ENCODE assay signal across 1 cellular context in the genomic region with DNA sequence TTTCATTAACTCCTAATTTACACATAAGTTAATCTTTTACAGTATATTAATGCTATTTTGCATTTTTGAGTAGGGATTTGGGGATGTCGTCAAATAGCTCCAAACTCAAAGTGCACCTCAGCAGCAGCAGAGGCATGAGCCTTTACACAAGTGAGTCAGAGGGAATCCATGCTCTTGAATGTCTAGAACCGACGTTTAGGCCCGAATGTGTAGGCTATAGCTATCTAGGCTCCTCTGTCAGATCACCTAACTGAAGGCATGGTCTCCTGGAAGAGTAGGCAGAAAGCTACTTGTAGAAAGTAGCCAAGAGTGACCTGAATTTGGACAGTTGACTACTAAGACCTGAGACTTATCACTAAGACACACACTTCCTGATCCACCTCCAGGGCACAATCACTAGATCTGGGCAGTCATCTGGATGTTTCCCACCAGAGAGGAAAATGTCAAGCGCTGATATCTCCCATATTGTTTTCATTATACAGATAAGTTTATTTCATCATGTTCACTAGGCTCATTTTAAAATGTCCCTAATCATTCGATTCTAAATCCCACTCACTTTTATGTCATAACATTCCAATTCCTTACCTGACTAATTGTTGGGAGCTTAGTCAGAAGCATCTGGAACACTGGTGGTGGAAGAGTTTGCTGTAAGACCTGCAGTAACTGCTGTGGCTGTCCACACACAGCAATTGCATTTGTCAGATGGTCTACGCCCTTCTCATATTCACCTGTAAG.
TF ChIP-seq lines count a peak whose summit lies in the region.

No MANE protein-coding gene starts in this region.

TF ChIP-seq in HEK293, 187 proteins besides CTCF, POLR2A, EP300 and RAD21:
- TF ChIP-seq, protein P1, sequence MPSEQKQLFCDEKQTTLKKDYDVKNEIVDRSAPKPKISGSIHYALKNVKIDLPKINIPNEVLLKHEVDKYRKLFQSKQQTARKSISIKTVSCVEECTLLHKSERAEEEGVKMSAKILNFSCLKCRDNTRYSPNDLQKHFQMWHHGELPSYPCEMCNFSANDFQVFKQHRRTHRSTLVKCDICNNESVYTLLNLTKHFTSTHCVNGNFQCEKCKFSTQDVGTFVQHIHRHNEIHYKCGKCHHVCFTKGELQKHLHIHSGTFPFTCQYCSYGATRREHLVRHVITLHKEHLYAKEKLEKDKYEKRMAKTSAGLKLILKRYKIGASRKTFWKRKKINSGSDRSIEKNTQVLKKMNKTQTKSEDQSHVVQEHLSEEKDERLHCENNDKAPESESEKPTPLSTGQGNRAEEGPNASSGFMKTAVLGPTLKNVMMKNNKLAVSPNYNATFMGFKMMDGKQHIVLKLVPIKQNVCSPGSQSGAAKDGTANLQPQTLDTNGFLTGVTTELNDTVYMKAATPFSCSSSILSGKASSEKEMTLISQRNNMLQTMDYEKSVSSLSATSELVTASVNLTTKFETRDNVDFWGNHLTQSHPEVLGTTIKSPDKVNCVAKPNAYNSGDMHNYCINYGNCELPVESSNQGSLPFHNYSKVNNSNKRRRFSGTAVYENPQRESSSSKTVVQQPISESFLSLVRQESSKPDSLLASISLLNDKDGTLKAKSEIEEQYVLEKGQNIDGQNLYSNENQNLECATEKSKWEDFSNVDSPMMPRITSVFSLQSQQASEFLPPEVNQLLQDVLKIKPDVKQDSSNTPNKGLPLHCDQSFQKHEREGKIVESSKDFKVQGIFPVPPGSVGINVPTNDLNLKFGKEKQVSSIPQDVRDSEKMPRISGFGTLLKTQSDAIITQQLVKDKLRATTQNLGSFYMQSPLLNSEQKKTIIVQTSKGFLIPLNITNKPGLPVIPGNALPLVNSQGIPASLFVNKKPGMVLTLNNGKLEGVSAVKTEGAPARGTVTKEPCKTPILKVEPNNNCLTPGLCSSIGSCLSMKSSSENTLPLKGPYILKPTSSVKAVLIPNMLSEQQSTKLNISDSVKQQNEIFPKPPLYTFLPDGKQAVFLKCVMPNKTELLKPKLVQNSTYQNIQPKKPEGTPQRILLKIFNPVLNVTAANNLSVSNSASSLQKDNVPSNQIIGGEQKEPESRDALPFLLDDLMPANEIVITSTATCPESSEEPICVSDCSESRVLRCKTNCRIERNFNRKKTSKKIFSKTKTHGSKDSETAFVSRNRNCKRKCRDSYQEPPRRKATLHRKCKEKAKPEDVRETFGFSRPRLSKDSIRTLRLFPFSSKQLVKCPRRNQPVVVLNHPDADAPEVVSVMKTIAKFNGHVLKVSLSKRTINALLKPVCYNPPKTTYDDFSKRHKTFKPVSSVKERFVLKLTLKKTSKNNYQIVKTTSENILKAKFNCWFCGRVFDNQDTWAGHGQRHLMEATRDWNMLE (tag by site-specific recombination; conservative IDR thresholded peaks at IDR 0.05; ENCODE audit: low read depth) = no peak
- TF ChIP-seq ZNF664 (tag by site-specific recombination; IDR thresholded peaks at IDR 0.05) (no peak), IKZF3 (tag by site-specific recombination; IDR thresholded peaks at IDR 0.05) (0 out of 2 replicates have a peak, but pooled peaks have one; percentile 24), ZBTB17 (tag by site-specific recombination; IDR thresholded peaks at IDR 0.05) (peak; percentile 60), GLI2 (tag by site-specific recombination; IDR thresholded peaks at IDR 0.05; ENCODE audit: borderline replicate concordance, low read depth) (no peak)
- TF ChIP-seq, protein P2, sequence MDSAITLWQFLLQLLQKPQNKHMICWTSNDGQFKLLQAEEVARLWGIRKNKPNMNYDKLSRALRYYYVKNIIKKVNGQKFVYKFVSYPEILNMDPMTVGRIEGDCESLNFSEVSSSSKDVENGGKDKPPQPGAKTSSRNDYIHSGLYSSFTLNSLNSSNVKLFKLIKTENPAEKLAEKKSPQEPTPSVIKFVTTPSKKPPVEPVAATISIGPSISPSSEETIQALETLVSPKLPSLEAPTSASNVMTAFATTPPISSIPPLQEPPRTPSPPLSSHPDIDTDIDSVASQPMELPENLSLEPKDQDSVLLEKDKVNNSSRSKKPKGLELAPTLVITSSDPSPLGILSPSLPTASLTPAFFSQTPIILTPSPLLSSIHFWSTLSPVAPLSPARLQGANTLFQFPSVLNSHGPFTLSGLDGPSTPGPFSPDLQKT (IDR thresholded peaks at IDR 0.05; ENCODE audit: borderline replicate concordance, low read depth, low read length) = no peak
